Comparison of ENCODE assay signal across 9 cellular contexts in genomic region chr12:51846911-51847829, GRCh38. TPM values are rescaled to one million over a fixed set of nuclear protein-coding genes. Genes with fewer than 3 reads are reported as not detected.
A peak's percentile ranks its signal among the peaks of the same experiment; 100 is the strongest.
DNase-seq lines count a peak whose midpoint lies in the region; ATAC-seq and TF ChIP-seq lines count a peak whose summit lies in the region.
"Had no signal": no experiment of that assay in that cellular context is flagged by ENCODE, and none has a peak within 500 bp of the region (broad histone marks: within the 10 kb centered on the region; RNA-seq: fewer than 3 reads in every experiment).

No MANE protein-coding gene starts in this region.

- peak overlapping the region; percentile 2 for H3K4me3 ChIP-seq in lower leg skin (ENCODE audit: low read depth, poor library complexity, severe bottlenecking)

- peaks cover 23% of the 10 kb centered on the region for H3K4me1 Mint-ChIP-seq in central memory CD8-positive, alpha-beta T cell

- ATAC-seq in SK-N-SH treated with all-trans-retinoic acid at 6 μM for 48 hours (peak; percentile 62), GM21367 (IDR thresholded peaks at IDR 0.05; ENCODE audit: unreplicated experiment) (no peak), GM21717 (IDR thresholded peaks at IDR 0.05; ENCODE audit: unreplicated experiment) (no peak), GM21381 (IDR thresholded peaks at IDR 0.05; ENCODE audit: unreplicated experiment) (no peak)
- ATAC-seq in central memory CD8-positive, alpha-beta T cell (replicated peaks; ENCODE audit: extremely low read depth, poor library complexity, severe bottlenecking), result peak; percentile 48

- peaks cover 65% of the 10 kb centered on the region for H3K27me3 Mint-ChIP-seq in central memory CD8-positive, alpha-beta T cell

- H3K27ac Mint-ChIP-seq in central memory CD8-positive, alpha-beta T cell (ENCODE audit: low read depth), result no peak overlapping the region

- TF ChIP-seq POLR2A in lower leg skin (IDR thresholded peaks at IDR 0.05), result no peak

- TF ChIP-seq CTCF in lower leg skin (IDR thresholded peaks at IDR 0.05), result no peak

- DNase-seq in D341Med (ENCODE audit: low spot score) (peak; percentile 72), lower leg skin (ENCODE audit: low spot score in 2 of 2) (peak in 1 of 2 donors; percentile 92)
- DNase-seq in central memory CD8-positive, alpha-beta T cell (ENCODE audit: low spot score in 2 of 2), result no peak
- peak; percentile 25 for DNase-seq in stimulated activated CD8-positive, alpha-beta memory T cell treated with anti-CD3 and anti-CD28 coated beads, Interleukin-12 subunit alpha, Interleukin-12 subunit beta, amount 100 ng/mL, for 4 hours (ENCODE audit: low read depth)

- H3K9me3 Mint-ChIP-seq in central memory CD8-positive, alpha-beta T cell, result no peaks in the 10 kb centered on the region

- H3K4me3 Mint-ChIP-seq in central memory CD8-positive, alpha-beta T cell, result peak overlapping the region; percentile 69

- intact Hi-C loops in lower leg skin (cut with DNase I; ENCODE audit: low total_unique reads), result no loop called here

- WGBS in lower leg skin, 2 donors, result 1 to 2% methylated on average over 44 to 62 of the region's 66 CpGs

- H3K36me3 Mint-ChIP-seq in central memory CD8-positive, alpha-beta T cell (ENCODE audit: insufficient read depth), result no peaks in the 10 kb centered on the region

TF ChIP-seq in SK-N-SH treated with all-trans-retinoic acid at 6 μM for 48 hours, 23 proteins besides CTCF, POLR2A, EP300 and RAD21:
- TF ChIP-seq POU6F1 (CRISPR knock-in tag; IDR thresholded peaks at IDR 0.05; ENCODE audit: borderline replicate concordance, low read depth), result no peak

RNA-seq across cellular contexts. Expression of gene FIGNL2, which starts 1.3 kb away (rescaled TPM):
- under 1 TPM in 3 of 4 donors, not detected in 1; 0.17 to 0.49 (median 0.29) TPM for total RNA-seq in lower leg skin

RNA-seq across cellular contexts. Expression of gene ANKRD33, which starts 40.7 kb away (rescaled TPM):
- total RNA-seq in lower leg skin, result not detected
- total RNA-seq: lung microvascular endothelial cell had no signal

Comparison
In these comparisons a context has a peak if more than half of its experiments do, and no peak if none do; other contexts are left out.
1. DNase-seq: peak in D341Med (single experiment) and stimulated activated CD8-positive, alpha-beta memory T cell treated with anti-CD3 and anti-CD28 coated beads, Interleukin-12 subunit alpha, Interleukin-12 subunit beta, amount 100 ng/mL, for 4 hours (single experiment); none in central memory CD8-positive, alpha-beta T cell (0 of 2).
2. ATAC-seq: peak in SK-N-SH treated with all-trans-retinoic acid at 6 μM for 48 hours (single experiment) and central memory CD8-positive, alpha-beta T cell (single experiment); none in GM21367 (single experiment), GM21717 (single experiment) and GM21381 (single experiment).